In genomic region chr2:174784316-174784715, GRCh38 we compare ENCODE assay signal across 2 cellular contexts.
TF ChIP-seq lines count a peak whose summit lies in the region.

No MANE protein-coding gene starts in this region.

TF ChIP-seq in SK-N-SH, 30 proteins besides CTCF, POLR2A, EP300 and RAD21 (continued from another document):
- TF ChIP-seq ZBTB33 (IDR thresholded peaks at IDR 0.05; ENCODE audit: borderline replicate concordance, low read depth) (no peak), USF1 (IDR thresholded peaks at IDR 0.05; ENCODE audit: borderline replicate concordance, low read depth) (no peak)
TF ChIP-seq in SK-N-SH: peak in this region for 0.

TF ChIP-seq in SK-N-SH treated with all-trans-retinoic acid at 6 μM for 48 hours, 23 proteins besides CTCF, POLR2A, EP300 and RAD21 (continued from another document):
- TF ChIP-seq, protein P1, sequence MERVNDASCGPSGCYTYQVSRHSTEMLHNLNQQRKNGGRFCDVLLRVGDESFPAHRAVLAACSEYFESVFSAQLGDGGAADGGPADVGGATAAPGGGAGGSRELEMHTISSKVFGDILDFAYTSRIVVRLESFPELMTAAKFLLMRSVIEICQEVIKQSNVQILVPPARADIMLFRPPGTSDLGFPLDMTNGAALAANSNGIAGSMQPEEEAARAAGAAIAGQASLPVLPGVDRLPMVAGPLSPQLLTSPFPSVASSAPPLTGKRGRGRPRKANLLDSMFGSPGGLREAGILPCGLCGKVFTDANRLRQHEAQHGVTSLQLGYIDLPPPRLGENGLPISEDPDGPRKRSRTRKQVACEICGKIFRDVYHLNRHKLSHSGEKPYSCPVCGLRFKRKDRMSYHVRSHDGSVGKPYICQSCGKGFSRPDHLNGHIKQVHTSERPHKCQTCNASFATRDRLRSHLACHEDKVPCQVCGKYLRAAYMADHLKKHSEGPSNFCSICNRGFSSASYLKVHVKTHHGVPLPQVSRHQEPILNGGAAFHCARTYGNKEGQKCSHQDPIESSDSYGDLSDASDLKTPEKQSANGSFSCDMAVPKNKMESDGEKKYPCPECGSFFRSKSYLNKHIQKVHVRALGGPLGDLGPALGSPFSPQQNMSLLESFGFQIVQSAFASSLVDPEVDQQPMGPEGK (CRISPR knock-in tag; IDR thresholded peaks at IDR 0.05; ENCODE audit: borderline replicate concordance) = no peak
- no peak for TF ChIP-seq TOX (CRISPR knock-in tag; IDR thresholded peaks at IDR 0.05; ENCODE audit: borderline replicate concordance)
- TF ChIP-seq RARB (CRISPR knock-in tag; IDR thresholded peaks at IDR 0.05) = no peak
- no peak for TF ChIP-seq ISL1 (CRISPR knock-in tag; IDR thresholded peaks at IDR 0.05)
- TF ChIP-seq ZNF565 (CRISPR knock-in tag; conservative IDR thresholded peaks at IDR 0.05; ENCODE audit: low read depth) = no peak
